Comparison of ENCODE assay signal across 1 cellular context in genomic region chr16:22188595-22189442, GRCh38.
TF ChIP-seq lines count a peak whose summit lies in the region.

No MANE protein-coding gene starts in this region.

TF ChIP-seq in HepG2, 621 proteins besides CTCF, POLR2A, EP300 and RAD21 (continued from another document and continues in another):
- TF ChIP-seq ZNF414 (CRISPR knock-in tag; IDR thresholded peaks at IDR 0.05) (0 out of 2 replicates have a peak, but pooled peaks have one; percentile 36), ATM (IDR thresholded peaks at IDR 0.05; ENCODE audit: borderline replicate concordance) (no peak), KAT8 (CRISPR knock-in tag; IDR thresholded peaks at IDR 0.05) (peak; percentile 70; the same call in 1 of the 2 replicates), NFATC3 (CRISPR knock-in tag; IDR thresholded peaks at IDR 0.05) (no peak), ZSCAN12 (CRISPR knock-in tag; IDR thresholded peaks at IDR 0.05) (no peak), MYNN (CRISPR knock-in tag; IDR thresholded peaks at IDR 0.05; ENCODE audit: low read depth) (no peak), ZNF501 (CRISPR knock-in tag; IDR thresholded peaks at IDR 0.05) (no peak; the same call in 1 of the 2 replicates), ZNF687 (CRISPR knock-in tag; IDR thresholded peaks at IDR 0.05) (no peak), FOXA1 (IDR thresholded peaks at IDR 0.05) (no peak), FOXA1 (CRISPR knock-in tag; IDR thresholded peaks at IDR 0.05) (peak; percentile 58), TOE1 (CRISPR knock-in tag; IDR thresholded peaks at IDR 0.05) (no peak), ELF4 (CRISPR knock-in tag; IDR thresholded peaks at IDR 0.05; ENCODE audit: borderline replicate concordance) (peak; percentile 38; the same call in 1 of the 2 replicates), RBM39 (IDR thresholded peaks at IDR 0.05; ENCODE audit: low read depth, low read length, poor library complexity, severe bottlenecking) (no peak), ZNF746 (CRISPR knock-in tag; IDR thresholded peaks at IDR 0.05) (no peak), CENPBD1 (CRISPR knock-in tag; IDR thresholded peaks at IDR 0.05; ENCODE audit: borderline replicate concordance, low read depth) (no peak), REL (CRISPR knock-in tag; conservative IDR thresholded peaks at IDR 0.05) (no peak), ETS1 (CRISPR knock-in tag; IDR thresholded peaks at IDR 0.05) (no peak), GLI4 (CRISPR knock-in tag; IDR thresholded peaks at IDR 0.05; ENCODE audit: borderline replicate concordance) (no peak), ZNF260 (CRISPR knock-in tag; IDR thresholded peaks at IDR 0.05; ENCODE audit: borderline replicate concordance, low read depth) (no peak), ZNF329 (CRISPR knock-in tag; IDR thresholded peaks at IDR 0.05; ENCODE audit: low read depth) (no peak), ZNF766 (CRISPR knock-in tag; IDR thresholded peaks at IDR 0.05; ENCODE audit: borderline replicate concordance) (peak; percentile 85; the same call in 1 of the 2 replicates), IKZF5 (CRISPR knock-in tag; IDR thresholded peaks at IDR 0.05) (peak; percentile 64; the same call in 1 of the 2 replicates), ZNF629 (CRISPR knock-in tag; conservative IDR thresholded peaks at IDR 0.05) (peak; percentile 19; the same call in 1 of the 2 replicates), SMARCC2 (IDR thresholded peaks at IDR 0.05) (no peak), IRF9 (CRISPR knock-in tag; IDR thresholded peaks at IDR 0.05; ENCODE audit: borderline replicate concordance) (no peak), SOX6 (IDR thresholded peaks at IDR 0.05) (no peak), SOX6 (CRISPR knock-in tag; IDR thresholded peaks at IDR 0.05) (peak; percentile 54; the same call in 1 of the 2 replicates), GRHL1 (CRISPR knock-in tag; conservative IDR thresholded peaks at IDR 0.05) (no peak), HOXD1 (CRISPR knock-in tag; IDR thresholded peaks at IDR 0.05) (0 out of 2 replicates have a peak, but pooled peaks have one; percentile 10), ZNF614 (CRISPR knock-in tag; IDR thresholded peaks at IDR 0.05; ENCODE audit: borderline replicate concordance) (0 out of 2 replicates have a peak, but pooled peaks have one; percentile 48), ZNF552 (CRISPR knock-in tag; IDR thresholded peaks at IDR 0.05; ENCODE audit: borderline replicate concordance) (no peak), ISX (CRISPR knock-in tag; conservative IDR thresholded peaks at IDR 0.05) (no peak), ZNF713 (CRISPR knock-in tag; IDR thresholded peaks at IDR 0.05) (no peak; the same call in 1 of the 2 replicates), NFIC (IDR thresholded peaks at IDR 0.05; ENCODE audit: low read length) (no peak), CHD2 (IDR thresholded peaks at IDR 0.05; ENCODE audit: low read depth, low read length) (0 out of 2 replicates have a peak, but pooled peaks have one; percentile 15), DNMT3B (CRISPR knock-in tag; conservative IDR thresholded peaks at IDR 0.05) (no peak)
- TF ChIP-seq, protein P1, sequence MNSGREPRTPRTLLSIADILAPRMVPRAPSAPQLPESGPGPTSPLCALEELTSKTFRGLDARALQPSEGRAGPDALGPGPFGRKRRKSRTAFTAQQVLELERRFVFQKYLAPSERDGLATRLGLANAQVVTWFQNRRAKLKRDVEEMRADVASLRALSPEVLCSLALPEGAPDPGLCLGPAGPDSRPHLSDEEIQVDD (CRISPR knock-in tag; IDR thresholded peaks at IDR 0.05; ENCODE audit: borderline replicate concordance): no peak
- TF ChIP-seq, protein P2, sequence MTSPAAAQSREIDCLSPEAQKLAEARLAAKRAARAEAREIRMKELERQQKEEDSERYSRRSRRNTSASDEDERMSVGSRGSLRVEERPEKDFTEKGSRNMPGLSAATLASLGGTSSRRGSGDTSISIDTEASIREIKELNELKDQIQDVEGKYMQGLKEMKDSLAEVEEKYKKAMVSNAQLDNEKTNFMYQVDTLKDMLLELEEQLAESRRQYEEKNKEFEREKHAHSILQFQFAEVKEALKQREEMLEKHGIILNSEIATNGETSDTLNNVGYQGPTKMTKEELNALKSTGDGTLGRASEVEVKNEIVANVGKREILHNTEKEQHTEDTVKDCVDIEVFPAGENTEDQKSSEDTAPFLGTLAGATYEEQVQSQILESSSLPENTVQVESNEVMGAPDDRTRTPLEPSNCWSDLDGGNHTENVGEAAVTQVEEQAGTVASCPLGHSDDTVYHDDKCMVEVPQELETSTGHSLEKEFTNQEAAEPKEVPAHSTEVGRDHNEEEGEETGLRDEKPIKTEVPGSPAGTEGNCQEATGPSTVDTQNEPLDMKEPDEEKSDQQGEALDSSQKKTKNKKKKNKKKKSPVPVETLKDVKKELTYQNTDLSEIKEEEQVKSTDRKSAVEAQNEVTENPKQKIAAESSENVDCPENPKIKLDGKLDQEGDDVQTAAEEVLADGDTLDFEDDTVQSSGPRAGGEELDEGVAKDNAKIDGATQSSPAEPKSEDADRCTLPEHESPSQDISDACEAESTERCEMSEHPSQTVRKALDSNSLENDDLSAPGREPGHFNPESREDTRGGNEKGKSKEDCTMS (CRISPR knock-in tag; conservative IDR thresholded peaks at IDR 0.05): no peak
- TF ChIP-seq, protein P3, sequence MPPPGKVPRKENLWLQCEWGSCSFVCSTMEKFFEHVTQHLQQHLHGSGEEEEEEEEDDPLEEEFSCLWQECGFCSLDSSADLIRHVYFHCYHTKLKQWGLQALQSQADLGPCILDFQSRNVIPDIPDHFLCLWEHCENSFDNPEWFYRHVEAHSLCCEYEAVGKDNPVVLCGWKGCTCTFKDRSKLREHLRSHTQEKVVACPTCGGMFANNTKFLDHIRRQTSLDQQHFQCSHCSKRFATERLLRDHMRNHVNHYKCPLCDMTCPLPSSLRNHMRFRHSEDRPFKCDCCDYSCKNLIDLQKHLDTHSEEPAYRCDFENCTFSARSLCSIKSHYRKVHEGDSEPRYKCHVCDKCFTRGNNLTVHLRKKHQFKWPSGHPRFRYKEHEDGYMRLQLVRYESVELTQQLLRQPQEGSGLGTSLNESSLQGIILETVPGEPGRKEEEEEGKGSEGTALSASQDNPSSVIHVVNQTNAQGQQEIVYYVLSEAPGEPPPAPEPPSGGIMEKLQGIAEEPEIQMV (CRISPR knock-in tag; IDR thresholded peaks at IDR 0.05; ENCODE audit: low read depth): no peak
- TF ChIP-seq, protein P4, sequence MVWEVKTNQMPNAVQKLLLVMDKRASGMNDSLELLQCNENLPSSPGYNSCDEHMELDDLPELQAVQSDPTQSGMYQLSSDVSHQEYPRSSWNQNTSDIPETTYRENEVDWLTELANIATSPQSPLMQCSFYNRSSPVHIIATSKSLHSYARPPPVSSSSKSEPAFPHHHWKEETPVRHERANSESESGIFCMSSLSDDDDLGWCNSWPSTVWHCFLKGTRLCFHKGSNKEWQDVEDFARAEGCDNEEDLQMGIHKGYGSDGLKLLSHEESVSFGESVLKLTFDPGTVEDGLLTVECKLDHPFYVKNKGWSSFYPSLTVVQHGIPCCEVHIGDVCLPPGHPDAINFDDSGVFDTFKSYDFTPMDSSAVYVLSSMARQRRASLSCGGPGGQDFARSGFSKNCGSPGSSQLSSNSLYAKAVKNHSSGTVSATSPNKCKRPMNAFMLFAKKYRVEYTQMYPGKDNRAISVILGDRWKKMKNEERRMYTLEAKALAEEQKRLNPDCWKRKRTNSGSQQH (CRISPR knock-in tag; IDR thresholded peaks at IDR 0.05; ENCODE audit: low read depth): no peak
- TF ChIP-seq, protein P5, sequence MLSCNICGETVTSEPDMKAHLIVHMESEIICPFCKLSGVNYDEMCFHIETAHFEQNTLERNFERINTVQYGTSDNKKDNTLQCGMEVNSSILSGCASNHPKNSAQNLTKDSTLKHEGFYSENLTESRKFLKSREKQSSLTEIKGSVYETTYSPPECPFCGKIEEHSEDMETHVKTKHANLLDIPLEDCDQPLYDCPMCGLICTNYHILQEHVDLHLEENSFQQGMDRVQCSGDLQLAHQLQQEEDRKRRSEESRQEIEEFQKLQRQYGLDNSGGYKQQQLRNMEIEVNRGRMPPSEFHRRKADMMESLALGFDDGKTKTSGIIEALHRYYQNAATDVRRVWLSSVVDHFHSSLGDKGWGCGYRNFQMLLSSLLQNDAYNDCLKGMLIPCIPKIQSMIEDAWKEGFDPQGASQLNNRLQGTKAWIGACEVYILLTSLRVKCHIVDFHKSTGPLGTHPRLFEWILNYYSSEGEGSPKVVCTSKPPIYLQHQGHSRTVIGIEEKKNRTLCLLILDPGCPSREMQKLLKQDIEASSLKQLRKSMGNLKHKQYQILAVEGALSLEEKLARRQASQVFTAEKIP (CRISPR knock-in tag; IDR thresholded peaks at IDR 0.05; ENCODE audit: borderline replicate concordance): no peak
